Comparison of ENCODE assay signal across 19 cellular contexts in the genomic region with DNA sequence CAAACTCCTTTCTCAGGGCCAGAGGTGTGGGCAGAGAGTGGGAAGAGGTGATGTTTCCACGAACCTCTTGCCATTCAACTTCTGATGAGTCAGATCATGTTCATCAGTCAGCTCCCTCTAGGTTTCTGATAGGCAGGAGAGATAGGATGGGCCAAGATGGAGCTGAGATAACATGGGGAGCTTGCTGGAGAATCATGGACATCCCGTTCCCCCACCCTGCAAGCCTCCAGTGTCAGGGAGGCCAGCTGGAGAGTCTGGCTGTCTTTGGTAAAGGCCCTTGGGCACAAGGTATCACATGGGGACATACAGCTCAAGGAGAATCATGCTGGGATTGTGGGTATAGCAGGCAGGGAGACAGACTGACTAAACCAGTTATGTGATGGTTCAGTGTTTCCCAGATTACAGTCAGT.
A peak's percentile ranks its signal among the peaks of the same experiment; 100 is the strongest.
DNase-seq lines count a peak whose midpoint lies in the region; ATAC-seq and TF ChIP-seq lines count a peak whose summit lies in the region.
"Had no signal": no experiment of that assay in that cellular context is flagged by ENCODE, and none has a peak within 500 bp of the region (broad histone marks: within the 10 kb centered on the region; RNA-seq: fewer than 3 reads in every experiment).

No MANE protein-coding gene starts in this region.

- no peak overlapping the region for H3K4me2 ChIP-seq in GM23248 (ENCODE audit: unreplicated experiment)
- no peak overlapping the region for H3K4me2 ChIP-seq in SK-N-SH
- peak overlapping the region; percentile 15 for H3K4me2 ChIP-seq in parathyroid adenoma (ENCODE audit: low read length)
- H3K4me2 ChIP-seq: hepatocyte had no signal

- TF ChIP-seq CTCF in SK-N-SH (IDR thresholded peaks at IDR 0.05) (no peak), heart right ventricle (IDR thresholded peaks at IDR 0.05) (no peak), parathyroid adenoma (IDR thresholded peaks at IDR 0.05) (no peak)

- H3K4me3 ChIP-seq in GM23248 = no peak overlapping the region
- no peak overlapping the region for H3K4me3 ChIP-seq in SK-N-SH (ENCODE audit: low read depth in 2 of 2, low read length in 1 of 2)
- H3K4me3 ChIP-seq in heart right ventricle = no peak overlapping the region
- H3K4me3 ChIP-seq in parathyroid adenoma (ENCODE audit: low read depth, low read length) = no peak overlapping the region
- H3K4me3 ChIP-seq: hepatocyte, psoas muscle had no signal

- H3K79me2 ChIP-seq in GM23248 (ENCODE audit: insufficient read depth) = no peaks in the 10 kb centered on the region
- H3K79me2 ChIP-seq in SK-N-SH (ENCODE audit: insufficient read depth) = no peaks in the 10 kb centered on the region
- H3K79me2 ChIP-seq in parathyroid adenoma = no peaks in the 10 kb centered on the region
- H3K79me2 ChIP-seq: hepatocyte had no signal

- WGBS in GM23248 (ENCODE audit: low coverage in 1 of 2, low lambda C conversion rate in 2 of 2, missing lambda C conversion rate in 2 of 2), 2 experiments = 49 to 51% methylated on average over 2 of the region's 2 CpGs
- 26% methylated on average over 2 of the region's 2 CpGs for WGBS in SK-N-SH (ENCODE audit: low lambda C conversion rate)
- 69 to 70% methylated on average over 2 of the region's 2 CpGs for WGBS in heart right ventricle, 2 donors

- H3K9ac ChIP-seq in GM23248 (no peak overlapping the region), SK-N-SH (no peak overlapping the region), parathyroid adenoma (no peak overlapping the region)

- in situ Hi-C loops in GM23248 (cut with MboI) = no loop called here

- intact Hi-C loops in heart right ventricle (cut with DNase I) = loop anchor here in 4 of 10 donors (1.0 to 10.0 kb wide), 4 partner anchors 24 to 82 kb away; no protein-coding TSS in a partner anchor

- H3F3A ChIP-seq in GM23248 (ENCODE audit: insufficient read depth) (no peaks in the 10 kb centered on the region), SK-N-SH (replicated peaks; ENCODE audit: insufficient read depth) (no peaks in the 10 kb centered on the region)

- TF ChIP-seq EP300 in SK-N-SH (IDR thresholded peaks at IDR 0.05; ENCODE audit: borderline replicate concordance in 1 of 2, low read depth in 1 of 2, low read length in 1 of 2) = peak in 1 of 2 experiments; percentile 67; a peak in 1 of 4 replicates

- CTCF ChIA-PET in SK-N-SH (lab: Yijun Ruan, JAX) = no interaction called here

- H3K9me2 ChIP-seq in GM23248 (ENCODE audit: insufficient read depth) (no peaks in the 10 kb centered on the region), SK-N-SH (no peaks in the 10 kb centered on the region)

- POLR2A ChIA-PET in SK-N-SH (lab: Yijun Ruan, JAX) = no interaction called here

- H2AFZ ChIP-seq in GM23248 (no peak overlapping the region), SK-N-SH (ENCODE audit: low read depth) (no peak overlapping the region), parathyroid adenoma (no peak overlapping the region)
- H2AFZ ChIP-seq: hepatocyte had no signal

- H3K9me3 ChIP-seq in GM23248 (ENCODE audit: low read depth) (no peaks in the 10 kb centered on the region), SK-N-SH (no peaks in the 10 kb centered on the region), heart right ventricle (no peaks in the 10 kb centered on the region), parathyroid adenoma (ENCODE audit: control insufficient read depth, low read length) (no peaks in the 10 kb centered on the region)
- H3K9me3 ChIP-seq: psoas muscle had no signal

- H4K20me1 ChIP-seq in GM23248 (ENCODE audit: insufficient read depth) = no peaks in the 10 kb centered on the region
- no peaks in the 10 kb centered on the region for H4K20me1 ChIP-seq in SK-N-SH (ENCODE audit: insufficient read depth)

- no peak for TF ChIP-seq RAD21 in SK-N-SH (IDR thresholded peaks at IDR 0.05; ENCODE audit: low read length)

- H3K27me3 ChIP-seq in GM23248 (replicated peaks; ENCODE audit: insufficient read depth) (no peaks in the 10 kb centered on the region), SK-N-SH (ENCODE audit: insufficient read depth) (no peaks in the 10 kb centered on the region), heart right ventricle (no peaks in the 10 kb centered on the region), parathyroid adenoma (ENCODE audit: control insufficient read depth, insufficient read depth, low read length) (no peaks in the 10 kb centered on the region)

- peak in 7 of 8 donors; percentile 32 to 69 (median 43) for ATAC-seq in heart right ventricle
- ATAC-seq: natural killer cell treated with Interleukin-12 subunit alpha and Interleukin-12 subunit beta and Interleukin-15 and Interleukin-18, amount 100 ng/mL, for 72 hours; psoas muscle; T-helper 17 cell had no signal

- H3K4me1 ChIP-seq in GM23248 (ENCODE audit: insufficient read depth) (no peaks in the 10 kb centered on the region), SK-N-SH (ENCODE audit: control insufficient read depth in 1 of 2, insufficient read depth in 2 of 2, low read depth in 1 of 2, low read length in 1 of 2) (no peaks in the 10 kb centered on the region), heart right ventricle (peaks cover 0 to 33% (median 10%) of the 10 kb centered on the region in 9 donors), parathyroid adenoma (peaks cover 48% of the 10 kb centered on the region)
- H3K4me1 ChIP-seq: psoas muscle had no signal

- H3K36me3 ChIP-seq in GM23248 (ENCODE audit: low read depth) (no peaks in the 10 kb centered on the region), SK-N-SH (replicated peaks in 1 of 2; ENCODE audit: control insufficient read depth in 1 of 2, insufficient read depth in 2 of 2, low read length in 1 of 2) (no peaks in the 10 kb centered on the region), heart right ventricle (no peaks in the 10 kb centered on the region), parathyroid adenoma (ENCODE audit: control insufficient read depth, insufficient read depth, low read length) (no peaks in the 10 kb centered on the region)

- peak; percentile 15 for DNase-seq in GM23248
- no peak for DNase-seq in SK-N-SH
- DNase-seq in heart right ventricle = no peak
- no peak for DNase-seq in NCI-H2029 treated with DMSO at 0.1 percent for 48 hours (lab: John Stamatoyannopoulos, UW)
- DNase-seq in middle frontal gyrus (ENCODE audit: extremely low spot score, low spot score) = no peak
- no peak for DNase-seq in substantia nigra (lab: John Stamatoyannopoulos, UW)
- DNase-seq: activated CD4-positive, CD25-positive, alpha-beta regulatory T cell; activated T-cell treated with anti-CD3 and anti-CD28 coated beads, Interleukin-2, amount 50 U/mL, for 48 hours; CD8-positive, alpha-beta memory T cell; Karpas-422; kidney; NCI-H1092 treated with DMSO at 0.1 percent for 48 hours; NCI-H2081; NCI-H510A; psoas muscle; T-helper 17 cell had no signal

- H3K27ac ChIP-seq in GM23248 (no peak overlapping the region), SK-N-SH (ENCODE audit: low read depth in 2 of 2, low read length in 1 of 2) (no peak overlapping the region), heart right ventricle (peak overlapping the region in 9 of 10 donors; percentile 52 to 84 (median 74)), parathyroid adenoma (no peak overlapping the region), substantia nigra (ENCODE audit: low read depth, low read length, poor library complexity, severe bottlenecking) (no peak overlapping the region)
- H3K27ac ChIP-seq: hepatocyte, psoas muscle had no signal

TF ChIP-seq in SK-N-SH, 30 proteins besides CTCF, POLR2A, EP300 and RAD21 (continues in another document):
- no peak for TF ChIP-seq YY1 (IDR thresholded peaks at IDR 0.05; ENCODE audit: low read depth)
- TF ChIP-seq RCOR1 (IDR thresholded peaks at IDR 0.05; ENCODE audit: low read length) = no peak
- no peak for TF ChIP-seq CHD2 (IDR thresholded peaks at IDR 0.05; ENCODE audit: low read length, partially characterized antibody)
- TF ChIP-seq, protein P1, sequence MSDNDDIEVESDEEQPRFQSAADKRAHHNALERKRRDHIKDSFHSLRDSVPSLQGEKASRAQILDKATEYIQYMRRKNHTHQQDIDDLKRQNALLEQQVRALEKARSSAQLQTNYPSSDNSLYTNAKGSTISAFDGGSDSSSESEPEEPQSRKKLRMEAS (IDR thresholded peaks at IDR 0.05; ENCODE audit: low read depth) = no peak
- TF ChIP-seq EZH2phosphoT487 (IDR thresholded peaks at IDR 0.05; ENCODE audit: borderline replicate concordance, low read depth) = no peak
- no peak for TF ChIP-seq SMC3 (IDR thresholded peaks at IDR 0.05; ENCODE audit: low read depth, low read length)
- peak; percentile 72 for TF ChIP-seq TCF12 (IDR thresholded peaks at IDR 0.05)
- TF ChIP-seq TAF1 (IDR thresholded peaks at IDR 0.05; ENCODE audit: borderline replicate concordance, low read depth, low read length) = no peak
- TF ChIP-seq, protein P2, sequence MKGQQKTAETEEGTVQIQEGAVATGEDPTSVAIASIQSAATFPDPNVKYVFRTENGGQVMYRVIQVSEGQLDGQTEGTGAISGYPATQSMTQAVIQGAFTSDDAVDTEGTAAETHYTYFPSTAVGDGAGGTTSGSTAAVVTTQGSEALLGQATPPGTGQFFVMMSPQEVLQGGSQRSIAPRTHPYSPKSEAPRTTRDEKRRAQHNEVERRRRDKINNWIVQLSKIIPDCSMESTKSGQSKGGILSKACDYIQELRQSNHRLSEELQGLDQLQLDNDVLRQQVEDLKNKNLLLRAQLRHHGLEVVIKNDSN (IDR thresholded peaks at IDR 0.05; ENCODE audit: borderline replicate concordance, low read depth) = no peak
- peak; percentile 71 for TF ChIP-seq PBX3 (IDR thresholded peaks at IDR 0.05)
- TF ChIP-seq, protein P3, sequence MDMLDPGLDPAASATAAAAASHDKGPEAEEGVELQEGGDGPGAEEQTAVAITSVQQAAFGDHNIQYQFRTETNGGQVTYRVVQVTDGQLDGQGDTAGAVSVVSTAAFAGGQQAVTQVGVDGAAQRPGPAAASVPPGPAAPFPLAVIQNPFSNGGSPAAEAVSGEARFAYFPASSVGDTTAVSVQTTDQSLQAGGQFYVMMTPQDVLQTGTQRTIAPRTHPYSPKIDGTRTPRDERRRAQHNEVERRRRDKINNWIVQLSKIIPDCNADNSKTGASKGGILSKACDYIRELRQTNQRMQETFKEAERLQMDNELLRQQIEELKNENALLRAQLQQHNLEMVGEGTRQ (IDR thresholded peaks at IDR 0.05; ENCODE audit: borderline replicate concordance, low read depth, low read length) = no peak
- no peak for TF ChIP-seq GABPA (IDR thresholded peaks at IDR 0.05; ENCODE audit: low read depth)

Comparison
In these comparisons a context has a peak if more than half of its experiments do, and no peak if none do; other contexts are left out.
1. H3K27ac ChIP-seq: peak in heart right ventricle (9 of 10); none in GM23248 (single experiment), SK-N-SH (0 of 2), parathyroid adenoma (single experiment) and substantia nigra (single experiment).